20 cellular contexts compared by ENCODE assay signal in genomic region chr12:64943686-64944085, GRCh38.
DNase-seq lines count a peak whose midpoint lies in the region; ATAC-seq and TF ChIP-seq lines count a peak whose summit lies in the region.
"Had no signal": no experiment of that assay in that cellular context is flagged by ENCODE, and none has a peak within 500 bp of the region (broad histone marks: within the 10 kb centered on the region; RNA-seq: fewer than 3 reads in every experiment).

No MANE protein-coding gene starts in this region.

- no peak for ATAC-seq in GM18502 (IDR thresholded peaks at IDR 0.05; ENCODE audit: poor library complexity, unreplicated experiment)
- ATAC-seq in GM18505 (IDR thresholded peaks at IDR 0.05; ENCODE audit: unreplicated experiment): no peak
- ATAC-seq: natural killer cell had no signal

- TF ChIP-seq POLR2A in GM18505 (IDR thresholded peaks at IDR 0.05; ENCODE audit: borderline replicate concordance, extremely low read depth, insufficient read depth, insufficient read length): no peak

- DNase-seq in AG08395 (ENCODE audit: low spot score) (peak; percentile 63), H4 (ENCODE audit: low spot score) (peak; percentile 64), SW480 (ENCODE audit: low spot score) (peak; percentile 81), glomerular visceral epithelial cell (ENCODE audit: extremely low spot score) (peak; percentile 45), putamen (ENCODE audit: low spot score) (no peak), GM20000 (ENCODE audit: low spot score) (no peak)
- DNase-seq: activated CD4-positive, alpha-beta T cell treated with anti-CD3 and anti-CD28 coated beads for 1 hour; activated effector memory CD4-positive, alpha-beta T cell treated with anti-CD3 and anti-CD28 coated beads, Interleukin-2, amount 50 U/mL, for 16 hours; anterior cingulate cortex; glutamatergic neuron; immature natural killer cell; natural killer cell; NCI-H1436 treated with DMSO at 0.1 percent for 48 hours; NCI-H446 treated with DMSO at 0.1 percent for 48 hours; stimulated activated CD4-positive, alpha-beta T cell treated with anti-CD3 and anti-CD28 coated beads, Interleukin-12 subunit alpha, Interleukin-12 subunit beta, amount 100 ng/mL, for 4 hours; stimulated activated naive CD4-positive, alpha-beta T cell; T-helper 9 cell; uterus had no signal

- TF ChIP-seq CTCF in GM20000 (IDR thresholded peaks at IDR 0.05; ENCODE audit: extremely low read depth, missing control alignments): no peak

Comparison
In these comparisons a context has a peak if more than half of its experiments do, and no peak if none do; other contexts are left out.
1. DNase-seq: peak in AG08395 (single experiment), H4 (single experiment), SW480 (single experiment) and glomerular visceral epithelial cell (single experiment); none in putamen (single experiment) and GM20000 (single experiment).